ENCODE assay signal across 19 cellular contexts in the genomic region with DNA sequence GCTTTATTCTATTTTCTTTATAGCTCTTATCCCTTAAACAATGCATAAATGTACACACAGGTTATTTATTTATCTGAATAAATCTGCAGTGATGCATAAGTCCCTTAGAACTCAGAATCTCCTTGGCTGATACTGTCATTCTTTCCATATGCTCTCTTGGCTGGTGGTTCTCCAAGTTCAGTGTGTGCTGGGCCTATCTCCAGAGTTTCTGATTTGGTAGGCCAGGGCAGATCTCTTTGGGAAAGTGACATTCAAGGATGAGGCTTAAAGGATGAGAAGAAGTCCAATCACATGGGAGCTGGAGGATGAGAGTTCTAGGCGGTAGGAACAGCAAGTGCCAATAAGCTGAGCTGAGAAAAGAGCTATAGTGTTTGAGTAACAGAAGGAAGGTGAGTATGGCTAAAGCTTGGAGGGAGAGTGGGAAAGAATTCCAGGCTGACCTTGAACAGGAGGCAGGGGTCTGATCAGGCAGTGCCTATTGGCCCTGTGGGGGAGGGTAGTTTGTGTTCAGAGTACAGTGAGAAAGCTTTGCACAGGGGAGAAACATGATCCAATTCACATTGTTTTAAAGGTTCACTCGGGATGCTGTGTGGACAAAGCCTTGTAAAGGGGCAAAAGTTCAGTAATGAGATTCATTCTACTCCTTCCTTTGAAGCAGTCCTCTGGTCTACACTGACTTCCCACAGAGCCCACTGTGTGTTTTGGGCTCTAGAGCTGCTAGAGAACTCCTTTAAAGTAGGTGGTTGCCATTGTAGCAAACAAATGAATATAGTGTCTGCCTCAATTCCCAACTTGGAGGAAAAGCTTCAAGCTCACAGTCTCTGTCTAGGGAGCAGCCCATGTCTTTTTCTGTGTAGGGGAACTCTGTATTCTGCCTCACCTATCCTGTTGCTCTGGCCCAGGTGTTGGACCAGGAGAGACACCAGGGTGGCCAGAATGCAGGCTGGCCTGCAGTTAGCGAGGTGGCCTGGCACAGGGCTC.
"Had no signal": no experiment of that assay in that cellular context is flagged by ENCODE, and none has a peak within 500 bp of the region (broad histone marks: within the 10 kb centered on the region; RNA-seq: fewer than 3 reads in every experiment).

No MANE protein-coding gene starts in this region.

- H3K9me3 Mint-ChIP-seq: activated T-cell treated with anti-CD3 and anti-CD28 coated beads, Interleukin-2, amount 50 U/mL, for 4 hours; memory B cell; stimulated activated naive B cell treated with anti-CD40 and anti-IgM and Interleukin-4, amounts not matched to agents 10 μg/mL and 1 μg/mL and 100 μg/mL, for 72 hours; T-helper 1 cell treated with Interleukin-12 subunit alpha and Interleukin-12 subunit beta and Interleukin-4 antibody, amounts not matched to agents 30 μg/mL and 1 μg/mL, for 36 hours had no signal

- H3K27me3 Mint-ChIP-seq: stimulated activated naive B cell treated with anti-CD40 and anti-IgM and Interleukin-4, amounts not matched to agents 10 μg/mL and 1 μg/mL and 100 μg/mL, for 72 hours had no signal

- H3K4me1 Mint-ChIP-seq: memory B cell; stimulated activated naive B cell treated with anti-CD40 and anti-IgM and Interleukin-4, amounts not matched to agents 10 μg/mL and 1 μg/mL and 100 μg/mL, for 72 hours had no signal

- DNase-seq: activated CD4-positive, alpha-beta T cell treated with anti-CD3 and anti-CD28 coated beads, Interleukin-2, amount 50 U/mL, for 1 hour; activated CD4-positive, CD25-positive, alpha-beta regulatory T cell treated with anti-CD3 and anti-CD28 coated beads, Interleukin-2, amount 50 U/mL, for 72 hours; activated CD8-positive, alpha-beta memory T cell treated with anti-CD3 and anti-CD28 coated beads, Interleukin-2, amount 50 U/mL, for 4 hours; activated naive CD4-positive, alpha-beta T cell treated with anti-CD3 and anti-CD28 coated beads, Interleukin-2, amount 50 U/mL, for 16 hours; activated T-cell treated with anti-CD3 and anti-CD28 coated beads, Interleukin-2, amount 50 U/mL, for 4 hours; head of caudate nucleus; kidney; left lung; psoas muscle; spleen; stimulated activated CD4-positive, alpha-beta T cell treated with anti-CD3 and anti-CD28 coated beads, Interleukin-4, amount 100 ng/mL, for 4 hours; stimulated activated naive B cell treated with anti-CD40 and anti-IgM and Interleukin-4, amounts not matched to agents 10 μg/mL and 1 μg/mL and 100 μg/mL, for 72 hours; upper lobe of right lung had no signal

- H3K4me3 ChIP-seq: ascending aorta, breast epithelium, dorsolateral prefrontal cortex, left lung, psoas muscle, spleen, upper lobe of right lung had no signal

- H3K36me3 ChIP-seq: ascending aorta, breast epithelium, left lung, spleen, upper lobe of right lung had no signal

- FAIRE-seq: frontal cortex, kidney had no signal

- H3K27ac ChIP-seq: ascending aorta, breast epithelium, left lung, psoas muscle, spleen, upper lobe of right lung had no signal

- H3K36me3 Mint-ChIP-seq: memory B cell had no signal

- ATAC-seq: activated T-cell treated with anti-CD3 and anti-CD28 coated beads, Interleukin-2, amount 50 U/mL, for 4 hours; left lung; psoas muscle; stimulated activated naive B cell treated with anti-CD40 and anti-IgM and Interleukin-4, amounts not matched to agents 10 μg/mL and 1 μg/mL and 100 μg/mL, for 72 hours; upper lobe of right lung had no signal

- H3K9me3 ChIP-seq: ascending aorta, breast epithelium, left lung, psoas muscle, spleen, upper lobe of right lung had no signal

- H3K4me3 Mint-ChIP-seq: activated T-cell treated with anti-CD3 and anti-CD28 coated beads, Interleukin-2, amount 50 U/mL, for 4 hours; memory B cell; stimulated activated naive B cell treated with anti-CD40 and anti-IgM and Interleukin-4, amounts not matched to agents 10 μg/mL and 1 μg/mL and 100 μg/mL, for 72 hours; T-helper 1 cell treated with Interleukin-12 subunit alpha and Interleukin-12 subunit beta and Interleukin-4 antibody, amounts not matched to agents 30 μg/mL and 1 μg/mL, for 36 hours had no signal

- H3K4me1 ChIP-seq: ascending aorta, breast epithelium, left lung, psoas muscle, spleen, upper lobe of right lung had no signal

- H3K27ac Mint-ChIP-seq: memory B cell; stimulated activated naive B cell treated with anti-CD40 and anti-IgM and Interleukin-4, amounts not matched to agents 10 μg/mL and 1 μg/mL and 100 μg/mL, for 72 hours; T-helper 1 cell treated with Interleukin-12 subunit alpha and Interleukin-12 subunit beta and Interleukin-4 antibody, amounts not matched to agents 30 μg/mL and 1 μg/mL, for 36 hours had no signal

- H3K27me3 ChIP-seq: ascending aorta, breast epithelium, dorsolateral prefrontal cortex, left lung, spleen, upper lobe of right lung had no signal
